26 cellular contexts compared by ENCODE assay signal in the genomic region with DNA sequence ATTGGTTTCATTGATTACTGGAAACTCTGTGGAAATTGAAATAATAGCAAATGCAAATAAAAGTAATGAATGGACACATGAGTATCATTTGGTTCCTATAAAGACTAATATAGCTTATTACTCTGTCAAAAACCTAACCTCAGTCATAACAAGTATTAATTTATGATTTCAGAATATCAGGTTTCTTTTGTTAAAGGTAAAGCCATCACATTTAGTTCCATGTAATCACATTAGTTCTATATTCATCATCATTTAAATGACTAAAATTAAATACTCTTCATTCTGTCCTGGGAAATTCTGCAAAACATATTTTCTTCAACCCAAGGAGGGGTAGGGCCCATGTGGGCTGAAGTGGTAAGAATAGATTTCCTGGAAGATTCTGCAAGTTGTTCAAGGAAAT.
"Had no signal": no experiment of that assay in that cellular context is flagged by ENCODE, and none has a peak within 500 bp of the region (broad histone marks: within the 10 kb centered on the region; RNA-seq: fewer than 3 reads in every experiment).

No MANE protein-coding gene starts in this region.

- H3K27ac ChIP-seq: stomach, suprapubic skin, testis, thoracic aorta, thyroid gland, tibial artery, tibial nerve, transverse colon, upper lobe of left lung, upper lobe of right lung, uterus, vagina had no signal

- DNase-seq: stimulated activated CD4-positive, alpha-beta T cell treated with anti-CD3 and anti-CD28 coated beads, Interleukin-2, amount 100 ng/mL, for 48 hours; stimulated activated CD4-positive, alpha-beta T cell treated with anti-CD3 and anti-CD28 coated beads, Interleukin-4, amount 100 ng/mL, for 1 hour; stimulated activated CD4-positive, alpha-beta T cell treated with anti-CD3 and anti-CD28 coated beads, Interleukin-4, amount 100 ng/mL, for 24 hours; stimulated activated CD4-positive, alpha-beta T cell treated with anti-CD3 and anti-CD28 coated beads, Interleukin-4, amount 100 ng/mL, for 4 hours; stimulated activated CD8-positive, alpha-beta memory T cell treated with anti-CD3 and anti-CD28 coated beads, Interleukin-4, amount 100 ng/mL, for 48 hours; stimulated activated naive B cell treated with anti-CD40 and anti-IgM and Interleukin-4, amounts not matched to agents 10 μg/mL and 1 μg/mL and 100 μg/mL, for 72 hours; stimulated activated naive CD4-positive, alpha-beta T cell; stimulated activated naive CD4-positive, alpha-beta T cell treated with Interleukin-2 at 50 U/mL for 16 hours; stimulated activated naive CD8-positive, alpha-beta T cell treated with anti-CD3 and anti-CD28 coated beads, Interleukin-15, amount 100 ng/mL, for 72 hours; stimulated activated naive CD8-positive, alpha-beta T cell treated with anti-CD3 and anti-CD28 coated beads, Interleukin-15, Interleukin-2, amounts not matched to agents 100 U/mL and 50 U/mL, for 24 hours; stomach; substantia nigra; testis; thyroid gland; tibial artery; transverse colon; trophoblast cell; upper lobe of left lung; upper lobe of right lung; uterus had no signal

- H3K4me3 ChIP-seq: stomach, suprapubic skin, testis, thoracic aorta, thyroid gland, tibial artery, tibial nerve, transverse colon, upper lobe of left lung, upper lobe of right lung, uterus, vagina had no signal

- H3K9me3 ChIP-seq: stomach, suprapubic skin, testis, thoracic aorta, thyroid gland, tibial artery, tibial nerve, transverse colon, upper lobe of left lung, upper lobe of right lung, uterus, vagina had no signal

- H3K36me3 ChIP-seq: stomach, suprapubic skin, thoracic aorta, thyroid gland, tibial artery, tibial nerve, transverse colon, upper lobe of left lung, upper lobe of right lung, uterus, vagina had no signal

- H3K4me1 ChIP-seq: stomach, suprapubic skin, testis, thyroid gland, tibial nerve, transverse colon, upper lobe of left lung, upper lobe of right lung, uterus, vagina had no signal

- H3K27me3 ChIP-seq: stomach, suprapubic skin, testis, thyroid gland, tibial artery, tibial nerve, transverse colon, upper lobe of left lung, upper lobe of right lung, uterus, vagina had no signal

- ATAC-seq: stimulated activated effector memory CD8-positive, alpha-beta T cell treated with anti-CD3 and anti-CD28 coated beads, Interleukin-12 subunit alpha, Interleukin-12 subunit beta, amount 100 ng/mL, for 72 hours; stimulated activated memory B cell treated with anti-CD40 and anti-IgM and Interleukin-4, amounts not matched to agents 10 μg/mL and 1 μg/mL and 100 μg/mL, for 72 hours; stimulated activated naive B cell treated with anti-CD40 and anti-IgM and Interleukin-4, amounts not matched to agents 10 μg/mL and 1 μg/mL and 100 μg/mL, for 72 hours; stimulated activated naive CD8-positive, alpha-beta T cell treated with anti-CD3 and anti-CD28 coated beads, Interleukin-15, amount 100 ng/mL, for 72 hours; stimulated activated naive CD8-positive, alpha-beta T cell treated with anti-CD3 and anti-CD28 coated beads, Interleukin-15, Interleukin-2, amounts not matched to agents 100 U/mL and 50 U/mL, for 24 hours; upper lobe of right lung had no signal
